Comparison of ENCODE assay signal across 15 cellular contexts in the genomic region with DNA sequence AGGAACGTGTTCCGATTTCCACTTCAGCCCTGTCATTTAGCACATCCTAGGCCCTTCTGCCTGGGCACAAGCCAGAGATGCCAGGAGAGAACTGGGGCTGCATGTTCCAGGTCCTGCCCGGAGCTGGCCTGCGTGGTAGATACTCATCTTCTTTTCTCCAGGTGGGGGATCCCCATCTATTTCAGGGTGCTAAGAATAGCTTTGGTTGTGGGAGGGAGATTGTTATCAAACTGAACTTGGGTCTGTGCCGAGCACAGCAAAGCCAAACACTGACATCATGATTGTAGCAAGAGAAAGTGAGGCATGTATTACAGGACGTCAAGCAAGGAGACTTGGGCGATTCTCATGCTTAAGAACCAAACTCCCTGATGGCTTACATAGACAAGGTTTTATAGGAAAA.
"Had no signal": no experiment of that assay in that cellular context is flagged by ENCODE, and none has a peak within 500 bp of the region (broad histone marks: within the 10 kb centered on the region; RNA-seq: fewer than 3 reads in every experiment).

No MANE protein-coding gene starts in this region.

- H3K27ac ChIP-seq: brain microvascular endothelial cell, gastrocnemius medialis, lower lobe of right lung, psoas muscle, right lobe of liver, transverse colon had no signal

- H3K36me3 ChIP-seq: brain microvascular endothelial cell, gastrocnemius medialis, heart left ventricle, lower lobe of right lung, right lobe of liver, transverse colon had no signal

- H3K9me3 ChIP-seq: gastrocnemius medialis, heart left ventricle, lower lobe of right lung, psoas muscle, right lobe of liver, transverse colon had no signal

- DNase-seq: activated gamma-delta T cell treated with Interleukin-2 at 50 U/mL for 16 hours; anterior cingulate cortex; brain microvascular endothelial cell; effector memory CD4-positive, alpha-beta T cell; gastrocnemius medialis; heart left ventricle; immature natural killer cell; left cardiac atrium; lower lobe of right lung; midbrain; psoas muscle; right lobe of liver; transverse colon had no signal

- H3K4me1 ChIP-seq: gastrocnemius medialis, psoas muscle, right lobe of liver had no signal

- ATAC-seq: gastrocnemius medialis; heart left ventricle; left cardiac atrium; psoas muscle; stimulated activated memory B cell treated with anti-CD40 and anti-IgM and Interleukin-4, amounts not matched to agents 10 μg/mL and 1 μg/mL and 100 μg/mL, for 72 hours had no signal

- H3K27me3 ChIP-seq: brain microvascular endothelial cell, gastrocnemius medialis, heart left ventricle, right lobe of liver, transverse colon had no signal

- H3K4me3 ChIP-seq: gastrocnemius medialis, heart left ventricle, lower lobe of right lung, psoas muscle, right lobe of liver, smooth muscle cell, transverse colon had no signal
